In genomic region chr9:124939944-124940343, GRCh38 we compare ENCODE assay signal across 1 cellular context.
TF ChIP-seq lines count a peak whose summit lies in the region.

No MANE protein-coding gene starts in this region.

TF ChIP-seq in endothelial cell of umbilical vein, 7 proteins besides CTCF, POLR2A, EP300 and RAD21 (continued from another document):
- TF ChIP-seq JUN (IDR thresholded peaks at IDR 0.05; ENCODE audit: borderline replicate concordance, insufficient read depth, insufficient read length, low read depth) (no peak), GATA2 (IDR thresholded peaks at IDR 0.05; ENCODE audit: insufficient read depth, insufficient read length, low read depth, low read length) (no peak), FOS (IDR thresholded peaks at IDR 0.05; ENCODE audit: borderline replicate concordance, insufficient read depth, low read length) (no peak)
